ENCODE assay signal across 1 cellular context in genomic region chr1:150268706-150269403, GRCh38.
TF ChIP-seq lines count a peak whose summit lies in the region.

APH1A (minus strand) TSS chr1:150269016; CDS start chr1:150268810, 206 bp downstream.

TF ChIP-seq in K562, 482 proteins besides CTCF, POLR2A, EP300 and RAD21 (continued from another document and continues in another):
- TF ChIP-seq JUND (IDR thresholded peaks at IDR 0.05; ENCODE audit: borderline replicate concordance, low read depth, low read length) (peak; percentile 75), JUND (tag; IDR thresholded peaks at IDR 0.05; ENCODE audit: borderline replicate concordance, low read depth, low read length) (peak; percentile 38; the same call in 1 of the 3 replicates), CAMTA2 (CRISPR knock-in tag; conservative IDR thresholded peaks at IDR 0.05) (no peak), ETS1 (conservative IDR thresholded peaks at IDR 0.05; ENCODE audit: control insufficient read depth, low read depth, low read length) (peak; percentile 92), SMC3 (conservative IDR thresholded peaks at IDR 0.05; ENCODE audit: insufficient read depth, low read depth, low read length) (no peak), LCOR (CRISPR knock-in tag; IDR thresholded peaks at IDR 0.05) (peak; percentile 84; the same call in 1 of the 2 replicates), BHLHE40 (IDR thresholded peaks at IDR 0.05; ENCODE audit: low read length) (no peak), BCLAF1 (IDR thresholded peaks at IDR 0.05; ENCODE audit: borderline replicate concordance in 1 of 2, control insufficient read depth in 1 of 2, low read depth in 2 of 2, low read length in 1 of 2) (no peak), ZNF143 (CRISPR knock-in tag; IDR thresholded peaks at IDR 0.05) (peak; percentile 91), ZNF146 (CRISPR knock-in tag; IDR thresholded peaks at IDR 0.05; ENCODE audit: unreplicated experiment) (no peak), JUN (IDR thresholded peaks at IDR 0.05; ENCODE audit: borderline replicate concordance, low read depth, low read length) (peak; percentile 38; the same call in 1 of the 2 replicates), JUN (CRISPR knock-in tag; IDR thresholded peaks at IDR 0.05; ENCODE audit: borderline replicate concordance) (no peak), MCM3 (IDR thresholded peaks at IDR 0.05) (no peak), ZNF780A (CRISPR knock-in tag; IDR thresholded peaks at IDR 0.05) (no peak), TARDBP (IDR thresholded peaks at IDR 0.05) (0 out of 2 replicates have a peak, but pooled peaks have one; percentile 25), CHD2 (IDR thresholded peaks at IDR 0.05; ENCODE audit: low read depth, low read length) (peak; percentile 48), TBP (optimal IDR thresholded peaks at IDR 0.05; ENCODE audit: low read depth, low read length) (peak; percentile 62), RB1 (IDR thresholded peaks at IDR 0.05; ENCODE audit: low read depth) (peak; percentile 56; the same call in 1 of the 2 replicates), PHF21A (IDR thresholded peaks at IDR 0.05; ENCODE audit: borderline replicate concordance, low read depth) (peak; percentile 25; the same call in 1 of the 2 replicates), RFX1 (IDR thresholded peaks at IDR 0.05) (no peak), NR2C1 (IDR thresholded peaks at IDR 0.05) (peak; percentile 48; the same call in 1 of the 2 replicates), NR2C1 (tag; IDR thresholded peaks at IDR 0.05) (peak; percentile 70), GABPB2 (CRISPR knock-in tag; conservative IDR thresholded peaks at IDR 0.05) (no peak), RFX5 (IDR thresholded peaks at IDR 0.05; ENCODE audit: low read depth, low read length) (no peak), PML (IDR thresholded peaks at IDR 0.05; ENCODE audit: low read length) (0 out of 2 replicates have a peak, but pooled peaks have one; percentile 13), KLF6 (CRISPR knock-in tag; IDR thresholded peaks at IDR 0.05; ENCODE audit: borderline replicate concordance) (peak; percentile 46; the same call in 1 of the 2 replicates), HCFC1 (IDR thresholded peaks at IDR 0.05; ENCODE audit: low read depth, low read length) (peak; percentile 95), NR2C2 (CRISPR knock-in tag; IDR thresholded peaks at IDR 0.05) (no peak), NR2C2 (tag; IDR thresholded peaks at IDR 0.05) (peak; percentile 85), ARID3A (IDR thresholded peaks at IDR 0.05; ENCODE audit: borderline replicate concordance, low read depth, low read length) (peak; percentile 27; the same call in 1 of the 2 replicates), SAFB2 (IDR thresholded peaks at IDR 0.05; ENCODE audit: borderline replicate concordance, low read depth, low read length, severe bottlenecking) (no peak), POLR2B (IDR thresholded peaks at IDR 0.05; ENCODE audit: low read depth, partially characterized antibody) (peak; percentile 53), ELF4 (CRISPR knock-in tag; IDR thresholded peaks at IDR 0.05) (no peak), EGR1 (conservative IDR thresholded peaks at IDR 0.05) (peak; percentile 92), SMARCC2 (IDR thresholded peaks at IDR 0.05; ENCODE audit: low read depth) (0 out of 2 replicates have a peak, but pooled peaks have one; percentile 24), MNT (conservative IDR thresholded peaks at IDR 0.05) (peak; percentile 48 to 83; a peak in 3 of 4 replicates), TCF7 (IDR thresholded peaks at IDR 0.05; ENCODE audit: borderline replicate concordance) (no peak), KAT7 (CRISPR knock-in tag; IDR thresholded peaks at IDR 0.05; ENCODE audit: borderline replicate concordance) (peak; percentile 56; the same call in 1 of the 2 replicates), CREM (IDR thresholded peaks at IDR 0.05; ENCODE audit: low read depth) (peak; percentile 96), RUNX1 (IDR thresholded peaks at IDR 0.05; ENCODE audit: low read depth) (no peak), MAFG (tag; conservative IDR thresholded peaks at IDR 0.05) (no peak), NR4A1 (CRISPR knock-in tag; IDR thresholded peaks at IDR 0.05) (no peak), NR4A1 (tag; IDR thresholded peaks at IDR 0.05) (no peak), EP400 (IDR thresholded peaks at IDR 0.05) (peak; percentile 83), ZBTB49 (CRISPR knock-in tag; IDR thresholded peaks at IDR 0.05; ENCODE audit: borderline replicate concordance) (no peak), SPI1 (IDR thresholded peaks at IDR 0.05; ENCODE audit: borderline replicate concordance, low read depth, low read length) (peak; percentile 61; the same call in 1 of the 2 replicates), FOXP1 (CRISPR knock-in tag; IDR thresholded peaks at IDR 0.05) (no peak), MCM7 (IDR thresholded peaks at IDR 0.05) (no peak), PHF20 (IDR thresholded peaks at IDR 0.05; ENCODE audit: partially characterized antibody) (peak; percentile 57)
- TF ChIP-seq, protein P1, sequence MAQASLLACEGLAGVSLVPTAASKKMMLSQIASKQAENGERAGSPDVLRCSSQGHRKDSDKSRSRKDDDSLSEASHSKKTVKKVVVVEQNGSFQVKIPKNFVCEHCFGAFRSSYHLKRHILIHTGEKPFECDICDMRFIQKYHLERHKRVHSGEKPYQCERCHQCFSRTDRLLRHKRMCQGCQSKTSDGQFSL (CRISPR knock-in tag; IDR thresholded peaks at IDR 0.05): peak; percentile 83
- TF ChIP-seq, protein P1 (tag; IDR thresholded peaks at IDR 0.05): peak in 1 of 2 experiments; percentile 86; a peak in 2 of 4 replicates
- TF ChIP-seq, protein P2, sequence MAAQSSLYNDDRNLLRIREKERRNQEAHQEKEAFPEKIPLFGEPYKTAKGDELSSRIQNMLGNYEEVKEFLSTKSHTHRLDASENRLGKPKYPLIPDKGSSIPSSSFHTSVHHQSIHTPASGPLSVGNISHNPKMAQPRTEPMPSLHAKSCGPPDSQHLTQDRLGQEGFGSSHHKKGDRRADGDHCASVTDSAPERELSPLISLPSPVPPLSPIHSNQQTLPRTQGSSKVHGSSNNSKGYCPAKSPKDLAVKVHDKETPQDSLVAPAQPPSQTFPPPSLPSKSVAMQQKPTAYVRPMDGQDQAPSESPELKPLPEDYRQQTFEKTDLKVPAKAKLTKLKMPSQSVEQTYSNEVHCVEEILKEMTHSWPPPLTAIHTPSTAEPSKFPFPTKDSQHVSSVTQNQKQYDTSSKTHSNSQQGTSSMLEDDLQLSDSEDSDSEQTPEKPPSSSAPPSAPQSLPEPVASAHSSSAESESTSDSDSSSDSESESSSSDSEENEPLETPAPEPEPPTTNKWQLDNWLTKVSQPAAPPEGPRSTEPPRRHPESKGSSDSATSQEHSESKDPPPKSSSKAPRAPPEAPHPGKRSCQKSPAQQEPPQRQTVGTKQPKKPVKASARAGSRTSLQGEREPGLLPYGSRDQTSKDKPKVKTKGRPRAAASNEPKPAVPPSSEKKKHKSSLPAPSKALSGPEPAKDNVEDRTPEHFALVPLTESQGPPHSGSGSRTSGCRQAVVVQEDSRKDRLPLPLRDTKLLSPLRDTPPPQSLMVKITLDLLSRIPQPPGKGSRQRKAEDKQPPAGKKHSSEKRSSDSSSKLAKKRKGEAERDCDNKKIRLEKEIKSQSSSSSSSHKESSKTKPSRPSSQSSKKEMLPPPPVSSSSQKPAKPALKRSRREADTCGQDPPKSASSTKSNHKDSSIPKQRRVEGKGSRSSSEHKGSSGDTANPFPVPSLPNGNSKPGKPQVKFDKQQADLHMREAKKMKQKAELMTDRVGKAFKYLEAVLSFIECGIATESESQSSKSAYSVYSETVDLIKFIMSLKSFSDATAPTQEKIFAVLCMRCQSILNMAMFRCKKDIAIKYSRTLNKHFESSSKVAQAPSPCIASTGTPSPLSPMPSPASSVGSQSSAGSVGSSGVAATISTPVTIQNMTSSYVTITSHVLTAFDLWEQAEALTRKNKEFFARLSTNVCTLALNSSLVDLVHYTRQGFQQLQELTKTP (IDR thresholded peaks at IDR 0.05; ENCODE audit: low read depth in 1 of 2, partially characterized antibody in 2 of 2): peak in 1 of 2 experiments; percentile 83
